1 cellular context compared by ENCODE assay signal in the genomic region with DNA sequence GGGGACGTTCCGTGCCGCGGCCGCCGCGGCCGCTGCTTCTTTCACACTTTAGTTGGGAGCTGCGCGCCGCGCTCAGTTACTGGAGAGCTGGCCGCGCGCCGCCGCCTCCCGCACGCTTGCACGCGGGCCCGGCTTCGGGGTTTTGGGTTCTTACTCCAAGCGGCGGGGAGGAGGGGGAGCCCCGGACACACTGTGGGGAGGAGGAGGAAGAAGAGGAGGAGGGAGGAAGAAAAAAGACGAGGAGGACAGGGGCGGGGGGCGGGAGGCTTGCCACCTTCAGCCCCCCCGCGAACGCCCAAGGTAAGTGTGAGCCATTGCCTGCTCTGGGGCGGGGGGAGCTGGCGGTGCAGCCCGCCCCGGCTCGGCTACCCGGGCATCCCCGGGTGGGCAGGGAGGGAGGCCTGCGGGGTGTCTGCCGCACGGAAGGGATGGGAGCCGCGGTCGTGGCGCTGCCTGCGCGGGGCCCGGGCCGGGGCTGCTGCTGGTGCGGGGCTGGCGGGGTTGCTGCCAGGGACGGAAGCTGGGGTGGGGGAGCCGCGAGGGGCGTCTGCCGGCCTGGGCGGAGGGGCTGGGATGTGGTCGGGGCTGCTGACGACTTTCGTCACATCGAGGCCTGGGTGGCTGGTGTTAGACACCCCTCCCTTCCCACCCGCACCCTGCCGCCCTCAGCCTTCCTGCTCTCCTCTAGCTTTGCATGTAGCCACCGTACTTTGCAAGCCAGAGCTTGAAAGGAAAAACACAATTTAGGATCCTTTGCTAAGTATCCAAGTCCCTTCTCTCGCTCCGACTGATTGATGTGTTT.
TF ChIP-seq lines count a peak whose summit lies in the region.

No MANE protein-coding gene starts in this region.

TF ChIP-seq in HCT116, 20 proteins besides CTCF, POLR2A, EP300 and RAD21:
- TF ChIP-seq, protein P1, sequence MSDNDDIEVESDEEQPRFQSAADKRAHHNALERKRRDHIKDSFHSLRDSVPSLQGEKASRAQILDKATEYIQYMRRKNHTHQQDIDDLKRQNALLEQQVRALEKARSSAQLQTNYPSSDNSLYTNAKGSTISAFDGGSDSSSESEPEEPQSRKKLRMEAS (IDR thresholded peaks at IDR 0.05): no peak
- TF ChIP-seq SRF (IDR thresholded peaks at IDR 0.05; ENCODE audit: low read depth) (no peak), POLR2AphosphoS5 (IDR thresholded peaks at IDR 0.05; ENCODE audit: low read depth, low read length) (no peak), EZH2 (IDR thresholded peaks at IDR 0.05) (no peak), YY1 (IDR thresholded peaks at IDR 0.05; ENCODE audit: extremely low read depth, insufficient replicate concordance, low read depth, low read length) (no peak), FOSL1 (IDR thresholded peaks at IDR 0.05; ENCODE audit: low read depth) (no peak), SIN3A (IDR thresholded peaks at IDR 0.05; ENCODE audit: low read depth) (no peak; the same call in 1 of the 2 replicates), SP1 (IDR thresholded peaks at IDR 0.05; ENCODE audit: low read depth) (no peak; the same call in 1 of the 2 replicates), EZH2phosphoT487 (IDR thresholded peaks at IDR 0.05; ENCODE audit: borderline replicate concordance) (no peak), ZFX (IDR thresholded peaks at IDR 0.05) (no peak), CBX3 (IDR thresholded peaks at IDR 0.05; ENCODE audit: low read depth) (no peak), CEBPB (IDR thresholded peaks at IDR 0.05; ENCODE audit: low read depth) (no peak), JUND (IDR thresholded peaks at IDR 0.05) (no peak), ELF1 (IDR thresholded peaks at IDR 0.05; ENCODE audit: borderline replicate concordance, low read depth) (no peak)
- TF ChIP-seq, protein P2, sequence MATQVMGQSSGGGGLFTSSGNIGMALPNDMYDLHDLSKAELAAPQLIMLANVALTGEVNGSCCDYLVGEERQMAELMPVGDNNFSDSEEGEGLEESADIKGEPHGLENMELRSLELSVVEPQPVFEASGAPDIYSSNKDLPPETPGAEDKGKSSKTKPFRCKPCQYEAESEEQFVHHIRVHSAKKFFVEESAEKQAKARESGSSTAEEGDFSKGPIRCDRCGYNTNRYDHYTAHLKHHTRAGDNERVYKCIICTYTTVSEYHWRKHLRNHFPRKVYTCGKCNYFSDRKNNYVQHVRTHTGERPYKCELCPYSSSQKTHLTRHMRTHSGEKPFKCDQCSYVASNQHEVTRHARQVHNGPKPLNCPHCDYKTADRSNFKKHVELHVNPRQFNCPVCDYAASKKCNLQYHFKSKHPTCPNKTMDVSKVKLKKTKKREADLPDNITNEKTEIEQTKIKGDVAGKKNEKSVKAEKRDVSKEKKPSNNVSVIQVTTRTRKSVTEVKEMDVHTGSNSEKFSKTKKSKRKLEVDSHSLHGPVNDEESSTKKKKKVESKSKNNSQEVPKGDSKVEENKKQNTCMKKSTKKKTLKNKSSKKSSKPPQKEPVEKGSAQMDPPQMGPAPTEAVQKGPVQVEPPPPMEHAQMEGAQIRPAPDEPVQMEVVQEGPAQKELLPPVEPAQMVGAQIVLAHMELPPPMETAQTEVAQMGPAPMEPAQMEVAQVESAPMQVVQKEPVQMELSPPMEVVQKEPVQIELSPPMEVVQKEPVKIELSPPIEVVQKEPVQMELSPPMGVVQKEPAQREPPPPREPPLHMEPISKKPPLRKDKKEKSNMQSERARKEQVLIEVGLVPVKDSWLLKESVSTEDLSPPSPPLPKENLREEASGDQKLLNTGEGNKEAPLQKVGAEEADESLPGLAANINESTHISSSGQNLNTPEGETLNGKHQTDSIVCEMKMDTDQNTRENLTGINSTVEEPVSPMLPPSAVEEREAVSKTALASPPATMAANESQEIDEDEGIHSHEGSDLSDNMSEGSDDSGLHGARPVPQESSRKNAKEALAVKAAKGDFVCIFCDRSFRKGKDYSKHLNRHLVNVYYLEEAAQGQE (IDR thresholded peaks at IDR 0.05; ENCODE audit: low read depth): no peak
- TF ChIP-seq, protein P3, sequence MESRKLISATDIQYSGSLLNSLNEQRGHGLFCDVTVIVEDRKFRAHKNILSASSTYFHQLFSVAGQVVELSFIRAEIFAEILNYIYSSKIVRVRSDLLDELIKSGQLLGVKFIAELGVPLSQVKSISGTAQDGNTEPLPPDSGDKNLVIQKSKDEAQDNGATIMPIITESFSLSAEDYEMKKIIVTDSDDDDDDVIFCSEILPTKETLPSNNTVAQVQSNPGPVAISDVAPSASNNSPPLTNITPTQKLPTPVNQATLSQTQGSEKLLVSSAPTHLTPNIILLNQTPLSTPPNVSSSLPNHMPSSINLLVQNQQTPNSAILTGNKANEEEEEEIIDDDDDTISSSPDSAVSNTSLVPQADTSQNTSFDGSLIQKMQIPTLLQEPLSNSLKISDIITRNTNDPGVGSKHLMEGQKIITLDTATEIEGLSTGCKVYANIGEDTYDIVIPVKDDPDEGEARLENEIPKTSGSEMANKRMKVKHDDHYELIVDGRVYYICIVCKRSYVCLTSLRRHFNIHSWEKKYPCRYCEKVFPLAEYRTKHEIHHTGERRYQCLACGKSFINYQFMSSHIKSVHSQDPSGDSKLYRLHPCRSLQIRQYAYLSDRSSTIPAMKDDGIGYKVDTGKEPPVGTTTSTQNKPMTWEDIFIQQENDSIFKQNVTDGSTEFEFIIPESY (IDR thresholded peaks at IDR 0.05; ENCODE audit: extremely low read depth, insufficient replicate concordance, low read length): no peak
- TF ChIP-seq, protein P4, sequence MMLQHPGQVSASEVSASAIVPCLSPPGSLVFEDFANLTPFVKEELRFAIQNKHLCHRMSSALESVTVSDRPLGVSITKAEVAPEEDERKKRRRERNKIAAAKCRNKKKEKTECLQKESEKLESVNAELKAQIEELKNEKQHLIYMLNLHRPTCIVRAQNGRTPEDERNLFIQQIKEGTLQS (IDR thresholded peaks at IDR 0.05): no peak
